Comparison of ENCODE assay signal across 16 cellular contexts in the genomic region with DNA sequence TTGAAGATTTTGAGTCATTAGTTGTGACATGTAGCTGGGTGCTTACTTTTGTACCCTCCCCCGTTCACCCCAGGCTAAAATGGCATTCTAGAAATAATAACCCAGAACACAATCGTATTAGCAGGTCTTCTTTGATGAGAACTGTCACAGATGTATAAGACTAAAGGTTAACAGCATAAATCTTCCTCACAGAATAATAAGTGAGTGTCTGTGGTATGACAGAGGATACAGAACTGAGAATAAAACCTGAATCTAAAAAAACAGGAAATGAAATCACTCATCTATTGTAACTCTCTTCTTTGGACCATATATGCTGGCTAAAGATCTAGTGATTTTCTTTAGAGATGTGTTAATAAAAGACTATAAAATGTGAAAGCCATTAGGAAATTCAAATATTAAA.
A peak's percentile ranks its signal among the peaks of the same experiment; 100 is the strongest.
DNase-seq lines count a peak whose midpoint lies in the region; ATAC-seq and TF ChIP-seq lines count a peak whose summit lies in the region.
"Had no signal": no experiment of that assay in that cellular context is flagged by ENCODE, and none has a peak within 500 bp of the region (broad histone marks: within the 10 kb centered on the region; RNA-seq: fewer than 3 reads in every experiment).

No MANE protein-coding gene starts in this region.

- H3K36me3 ChIP-seq in SU-DHL-6 (ENCODE audit: low read length) (no peaks in the 10 kb centered on the region; the same call in 1 of the 2 replicates), aorta (ENCODE audit: control insufficient read depth in 1 of 2, insufficient read depth in 2 of 2, low read length in 1 of 2) (no peaks in the 10 kb centered on the region), PC-9 (ENCODE audit: low read depth) (no peaks in the 10 kb centered on the region)
- H3K36me3 ChIP-seq: HAP-1, left lung had no signal

- no peak for TF ChIP-seq CTCF in SU-DHL-6 (IDR thresholded peaks at IDR 0.05; ENCODE audit: insufficient read depth, low read length, poor library complexity, severe bottlenecking)
- TF ChIP-seq CTCF in PC-9 (conservative IDR thresholded peaks at IDR 0.05): no peak

- H3K27me3 ChIP-seq in SU-DHL-6 (ENCODE audit: low read length) (no peaks in the 10 kb centered on the region), aorta (ENCODE audit: control insufficient read depth in 1 of 2, insufficient read depth in 2 of 2, low read length in 1 of 2) (no peaks in the 10 kb centered on the region), PC-9 (ENCODE audit: insufficient read depth, low read depth) (no peaks in the 10 kb centered on the region)
- H3K27me3 ChIP-seq: left lung had no signal

- H3K4me1 ChIP-seq in aorta (ENCODE audit: control insufficient read depth in 1 of 2, insufficient read depth in 2 of 2, low read length in 2 of 2): no peaks in the 10 kb centered on the region
- no peaks in the 10 kb centered on the region for H3K4me1 ChIP-seq in PC-9 (replicated peaks; ENCODE audit: insufficient read depth)
- H3K4me1 ChIP-seq: HAP-1, left lung had no signal

- POLR2A ChIA-PET in PC-9 (lab: Charles Lee; ENCODE audit: unreplicated experiment): no interaction called here

- no peak for DNase-seq in aorta
- DNase-seq in PC-9: no peak
- DNase-seq in GF-D8 (lab: John Stamatoyannopoulos, UW): no peak
- DNase-seq: activated CD4-positive, CD25-positive, alpha-beta regulatory T cell treated with anti-CD3 and anti-CD28 coated beads, Interleukin-2, amount 50 U/mL, for 72 hours; activated T-cell treated with anti-CD3 and anti-CD28 coated beads, Interleukin-2, amount 50 U/mL, for 1 hour; DMS79; left lung; PC-3 had no signal

- intact Hi-C loops in aorta (cut with DNase I) (no loop called here), PC-9 (cut with micrococcal nuclease; ENCODE audit: unreplicated experiment) (no loop called here)

- peak; percentile 96 for ATAC-seq in GM18519 (IDR thresholded peaks at IDR 0.05; ENCODE audit: low FRiP score, unreplicated experiment)
- ATAC-seq in GM21526 (IDR thresholded peaks at IDR 0.05; ENCODE audit: low FRiP score, unreplicated experiment): peak; percentile 87
- ATAC-seq in HG03196 (IDR thresholded peaks at IDR 0.05; ENCODE audit: unreplicated experiment): peak; percentile 72
- no peak for ATAC-seq in GM19463 (IDR thresholded peaks at IDR 0.05; ENCODE audit: unreplicated experiment)
- no peak for ATAC-seq in aorta (ENCODE audit: low FRiP score)
- ATAC-seq: left lung, PC-3, sciatic nerve had no signal

- H3K9ac ChIP-seq in SU-DHL-6 (ENCODE audit: low read length): no peak overlapping the region

- H2AFZ ChIP-seq in SU-DHL-6 (ENCODE audit: low read depth, low read length, severe bottlenecking) (peak overlapping the region; percentile 70), PC-9 (no peak overlapping the region; the same call in 1 of the 2 replicates)

- H3K79me2 ChIP-seq in SU-DHL-6 (ENCODE audit: insufficient read depth, low read length): no peaks in the 10 kb centered on the region
- no peaks in the 10 kb centered on the region for H3K79me2 ChIP-seq in PC-9 (ENCODE audit: low read depth)

- peak overlapping the region; percentile 44 for H3K4me2 ChIP-seq in SU-DHL-6 (ENCODE audit: low read depth, low read length, poor library complexity, severe bottlenecking)
- no peak overlapping the region for H3K4me2 ChIP-seq in PC-9

- H3K9me3 ChIP-seq in SU-DHL-6 (ENCODE audit: insufficient read depth, low read length) (no peaks in the 10 kb centered on the region), aorta (ENCODE audit: control insufficient read depth, low read length) (no peaks in the 10 kb centered on the region), PC-9 (ENCODE audit: insufficient read depth, low read depth) (no peaks in the 10 kb centered on the region)
- H3K9me3 ChIP-seq: HAP-1, left lung had no signal

- BruUV-seq in PC-9 (replicated peaks; lab: Mats Ljungman, UMichigan): no TSS peak

- CTCF ChIA-PET in PC-9 (lab: Charles Lee): no interaction called here

- no peaks in the 10 kb centered on the region for H3K9me2 ChIP-seq in SU-DHL-6 (replicated peaks; ENCODE audit: insufficient read depth, low read length)
- H3K9me2 ChIP-seq in PC-9 (ENCODE audit: insufficient read depth): no peaks in the 10 kb centered on the region

- H4K20me1 ChIP-seq in SU-DHL-6 (ENCODE audit: low read depth, low read length) (no peaks in the 10 kb centered on the region), PC-9 (ENCODE audit: insufficient read depth) (no peaks in the 10 kb centered on the region)

- WGBS in aorta, 2 donors: 69 to 80% methylated on average over 2 of the region's 2 CpGs

- H3K27ac ChIP-seq in SU-DHL-6 (ENCODE audit: low read depth, low read length): peak overlapping the region; percentile 58
- no peak overlapping the region for H3K27ac ChIP-seq in aorta (ENCODE audit: low read depth in 1 of 2, low read length in 2 of 2)
- no peak overlapping the region for H3K27ac ChIP-seq in PC-9
- H3K27ac ChIP-seq: epithelial cell of prostate, left lung had no signal

- H3F3A ChIP-seq in SU-DHL-6 (ENCODE audit: insufficient read depth): 0 out of 2 replicates have a peak, but pooled peaks cover 3% of the 10 kb centered on the region
- no peaks in the 10 kb centered on the region for H3F3A ChIP-seq in PC-9 (ENCODE audit: insufficient read depth, low read depth)

- H3K4me3 ChIP-seq in SU-DHL-6 (ENCODE audit: insufficient read depth, low read length, poor library complexity, severe bottlenecking) (no peak overlapping the region), aorta (ENCODE audit: low read length in 2 of 2) (no peak overlapping the region), PC-9 (no peak overlapping the region)
- H3K4me3 ChIP-seq: HAP-1, left lung had no signal

Comparison
In these comparisons a context has a peak if more than half of its experiments do, and no peak if none do; other contexts are left out.
1. ATAC-seq: peak in GM18519 (single experiment), GM21526 (single experiment) and HG03196 (single experiment); none in GM19463 (single experiment) and aorta (single experiment).